Comparison of ENCODE assay signal across 1 cellular context in the genomic region with DNA sequence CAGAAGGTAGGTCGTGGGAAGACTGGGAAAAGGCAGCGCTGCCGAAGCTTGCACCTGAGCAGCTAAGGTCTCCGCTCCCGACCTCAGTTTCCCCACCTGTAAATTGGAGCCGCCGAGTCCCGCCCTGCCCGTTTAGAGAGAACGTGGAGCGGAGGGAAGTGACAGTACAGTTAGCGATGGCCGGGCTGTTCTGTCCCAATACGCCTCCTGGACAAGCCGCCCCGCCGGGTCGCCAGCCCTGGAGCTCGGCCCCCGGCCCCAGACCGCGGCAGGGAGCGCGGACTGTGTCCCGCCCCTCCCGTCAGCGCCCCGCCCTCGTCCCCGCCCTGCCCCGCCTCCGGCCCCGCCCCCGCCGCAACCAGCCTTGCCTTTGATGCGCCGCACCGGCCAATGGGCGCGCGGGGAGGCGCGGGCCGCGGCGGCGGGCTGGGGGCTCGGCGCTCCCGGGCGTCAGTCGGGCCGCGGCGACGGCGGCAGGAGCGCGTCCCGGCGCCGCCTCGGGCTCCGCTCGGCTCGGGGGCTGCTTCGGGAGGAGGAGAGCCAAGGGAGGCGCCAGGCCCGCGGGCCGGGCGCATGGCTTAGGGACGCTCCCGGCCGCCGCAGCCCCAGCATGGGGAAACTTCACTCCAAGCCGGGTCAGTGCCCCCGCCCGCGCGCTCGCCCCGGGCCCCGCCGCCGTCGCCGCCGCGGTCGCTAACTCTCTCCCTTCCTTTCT.
A peak's percentile ranks its signal among the peaks of the same experiment; 100 is the strongest.
TF ChIP-seq lines count a peak whose summit lies in the region.

A gene with protein sequence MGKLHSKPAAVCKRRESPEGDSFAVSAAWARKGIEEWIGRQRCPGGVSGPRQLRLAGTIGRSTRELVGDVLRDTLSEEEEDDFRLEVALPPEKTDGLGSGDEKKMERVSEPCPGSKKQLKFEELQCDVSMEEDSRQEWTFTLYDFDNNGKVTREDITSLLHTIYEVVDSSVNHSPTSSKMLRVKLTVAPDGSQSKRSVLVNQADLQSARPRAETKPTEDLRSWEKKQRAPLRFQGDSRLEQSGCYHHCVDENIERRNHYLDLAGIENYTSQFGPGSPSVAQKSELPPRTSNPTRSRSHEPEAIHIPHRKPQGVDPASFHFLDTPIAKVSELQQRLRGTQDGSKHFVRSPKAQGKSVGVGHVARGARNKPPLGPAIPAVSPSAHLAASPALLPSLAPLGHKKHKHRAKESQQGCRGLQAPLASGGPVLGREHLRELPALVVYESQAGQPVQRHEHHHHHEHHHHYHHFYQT (plus strand): TSS at position 453 of the 715 bp plus-strand sequence. CDS start 158 bp downstream, at position 611.

TF ChIP-seq in HepG2, 621 proteins besides CTCF, POLR2A, EP300 and RAD21 (continued from another document and continues in another):
- TF ChIP-seq, protein P1, sequence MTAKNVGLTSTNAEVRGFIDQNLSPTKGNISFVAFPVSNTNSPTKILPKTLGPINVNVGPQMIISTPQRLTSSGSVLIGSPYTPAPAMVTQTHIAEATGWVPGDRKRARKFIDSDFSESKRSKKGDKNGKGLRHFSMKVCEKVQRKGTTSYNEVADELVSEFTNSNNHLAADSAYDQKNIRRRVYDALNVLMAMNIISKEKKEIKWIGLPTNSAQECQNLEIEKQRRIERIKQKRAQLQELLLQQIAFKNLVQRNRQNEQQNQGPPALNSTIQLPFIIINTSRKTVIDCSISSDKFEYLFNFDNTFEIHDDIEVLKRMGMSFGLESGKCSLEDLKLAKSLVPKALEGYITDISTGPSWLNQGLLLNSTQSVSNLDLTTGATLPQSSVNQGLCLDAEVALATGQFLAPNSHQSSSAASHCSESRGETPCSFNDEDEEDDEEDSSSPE (CRISPR knock-in tag; IDR thresholded peaks at IDR 0.05) = no peak
- TF ChIP-seq, protein P2, sequence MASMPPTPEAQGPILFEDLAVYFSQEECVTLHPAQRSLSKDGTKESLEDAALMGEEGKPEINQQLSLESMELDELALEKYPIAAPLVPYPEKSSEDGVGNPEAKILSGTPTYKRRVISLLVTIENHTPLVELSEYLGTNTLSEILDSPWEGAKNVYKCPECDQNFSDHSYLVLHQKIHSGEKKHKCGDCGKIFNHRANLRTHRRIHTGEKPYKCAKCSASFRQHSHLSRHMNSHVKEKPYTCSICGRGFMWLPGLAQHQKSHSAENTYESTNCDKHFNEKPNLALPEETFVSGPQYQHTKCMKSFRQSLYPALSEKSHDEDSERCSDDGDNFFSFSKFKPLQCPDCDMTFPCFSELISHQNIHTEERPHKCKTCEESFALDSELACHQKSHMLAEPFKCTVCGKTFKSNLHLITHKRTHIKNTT (CRISPR knock-in tag; IDR thresholded peaks at IDR 0.05) = no peak
- no peak for TF ChIP-seq NFYB (CRISPR knock-in tag; IDR thresholded peaks at IDR 0.05)
- TF ChIP-seq, protein P3, sequence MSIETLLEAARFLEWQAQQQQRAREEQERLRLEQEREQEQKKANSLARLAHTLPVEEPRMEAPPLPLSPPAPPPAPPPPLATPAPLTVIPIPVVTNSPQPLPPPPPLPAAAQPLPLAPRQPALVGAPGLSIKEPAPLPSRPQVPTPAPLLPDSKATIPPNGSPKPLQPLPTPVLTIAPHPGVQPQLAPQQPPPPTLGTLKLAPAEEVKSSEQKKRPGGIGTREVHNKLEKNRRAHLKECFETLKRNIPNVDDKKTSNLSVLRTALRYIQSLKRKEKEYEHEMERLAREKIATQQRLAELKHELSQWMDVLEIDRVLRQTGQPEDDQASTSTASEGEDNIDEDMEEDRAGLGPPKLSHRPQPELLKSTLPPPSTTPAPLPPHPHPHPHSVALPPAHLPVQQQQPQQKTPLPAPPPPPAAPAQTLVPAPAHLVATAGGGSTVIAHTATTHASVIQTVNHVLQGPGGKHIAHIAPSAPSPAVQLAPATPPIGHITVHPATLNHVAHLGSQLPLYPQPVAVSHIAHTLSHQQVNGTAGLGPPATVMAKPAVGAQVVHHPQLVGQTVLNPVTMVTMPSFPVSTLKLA (IDR thresholded peaks at IDR 0.05) = no peak
- no peak for TF ChIP-seq ZFP41 (CRISPR knock-in tag; IDR thresholded peaks at IDR 0.05; ENCODE audit: borderline replicate concordance)
- TF ChIP-seq ZNF12 (CRISPR knock-in tag; IDR thresholded peaks at IDR 0.05) = no peak
- TF ChIP-seq, protein P4, sequence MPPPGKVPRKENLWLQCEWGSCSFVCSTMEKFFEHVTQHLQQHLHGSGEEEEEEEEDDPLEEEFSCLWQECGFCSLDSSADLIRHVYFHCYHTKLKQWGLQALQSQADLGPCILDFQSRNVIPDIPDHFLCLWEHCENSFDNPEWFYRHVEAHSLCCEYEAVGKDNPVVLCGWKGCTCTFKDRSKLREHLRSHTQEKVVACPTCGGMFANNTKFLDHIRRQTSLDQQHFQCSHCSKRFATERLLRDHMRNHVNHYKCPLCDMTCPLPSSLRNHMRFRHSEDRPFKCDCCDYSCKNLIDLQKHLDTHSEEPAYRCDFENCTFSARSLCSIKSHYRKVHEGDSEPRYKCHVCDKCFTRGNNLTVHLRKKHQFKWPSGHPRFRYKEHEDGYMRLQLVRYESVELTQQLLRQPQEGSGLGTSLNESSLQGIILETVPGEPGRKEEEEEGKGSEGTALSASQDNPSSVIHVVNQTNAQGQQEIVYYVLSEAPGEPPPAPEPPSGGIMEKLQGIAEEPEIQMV (CRISPR knock-in tag; IDR thresholded peaks at IDR 0.05; ENCODE audit: low read depth) = no peak
- TF ChIP-seq ZFAT (CRISPR knock-in tag; conservative IDR thresholded peaks at IDR 0.05) = peak; percentile 56; the same call in 1 of the 2 replicates
- TF ChIP-seq, protein P5, sequence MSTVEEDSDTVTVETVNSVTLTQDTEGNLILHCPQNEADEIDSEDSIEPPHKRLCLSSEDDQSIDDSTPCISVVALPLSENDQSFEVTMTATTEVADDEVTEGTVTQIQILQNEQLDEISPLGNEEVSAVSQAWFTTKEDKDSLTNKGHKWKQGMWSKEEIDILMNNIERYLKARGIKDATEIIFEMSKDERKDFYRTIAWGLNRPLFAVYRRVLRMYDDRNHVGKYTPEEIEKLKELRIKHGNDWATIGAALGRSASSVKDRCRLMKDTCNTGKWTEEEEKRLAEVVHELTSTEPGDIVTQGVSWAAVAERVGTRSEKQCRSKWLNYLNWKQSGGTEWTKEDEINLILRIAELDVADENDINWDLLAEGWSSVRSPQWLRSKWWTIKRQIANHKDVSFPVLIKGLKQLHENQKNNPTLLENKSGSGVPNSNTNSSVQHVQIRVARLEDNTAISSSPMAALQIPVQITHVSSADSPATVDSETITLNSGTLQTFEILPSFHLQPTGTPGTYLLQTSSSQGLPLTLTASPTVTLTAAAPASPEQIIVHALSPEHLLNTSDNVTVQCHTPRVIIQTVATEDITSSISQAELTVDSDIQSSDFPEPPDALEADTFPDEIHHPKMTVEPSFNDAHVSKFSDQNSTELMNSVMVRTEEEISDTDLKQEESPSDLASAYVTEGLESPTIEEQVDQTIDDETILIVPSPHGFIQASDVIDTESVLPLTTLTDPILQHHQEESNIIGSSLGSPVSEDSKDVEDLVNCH (CRISPR knock-in tag; IDR thresholded peaks at IDR 0.05) = no peak
- TF ChIP-seq RCOR2 (CRISPR knock-in tag; IDR thresholded peaks at IDR 0.05) = no peak
- TF ChIP-seq, protein P6, sequence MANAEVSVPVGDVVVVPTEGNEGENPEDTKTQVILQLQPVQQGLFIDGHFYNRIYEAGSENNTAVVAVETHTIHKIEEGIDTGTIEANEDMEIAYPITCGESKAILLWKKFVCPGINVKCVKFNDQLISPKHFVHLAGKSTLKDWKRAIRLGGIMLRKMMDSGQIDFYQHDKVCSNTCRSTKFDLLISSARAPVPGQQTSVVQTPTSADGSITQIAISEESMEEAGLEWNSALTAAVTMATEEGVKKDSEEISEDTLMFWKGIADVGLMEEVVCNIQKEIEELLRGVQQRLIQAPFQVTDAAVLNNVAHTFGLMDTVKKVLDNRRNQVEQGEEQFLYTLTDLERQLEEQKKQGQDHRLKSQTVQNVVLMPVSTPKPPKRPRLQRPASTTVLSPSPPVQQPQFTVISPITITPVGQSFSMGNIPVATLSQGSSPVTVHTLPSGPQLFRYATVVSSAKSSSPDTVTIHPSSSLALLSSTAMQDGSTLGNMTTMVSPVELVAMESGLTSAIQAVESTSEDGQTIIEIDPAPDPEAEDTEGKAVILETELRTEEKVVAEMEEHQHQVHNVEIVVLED (CRISPR knock-in tag; IDR thresholded peaks at IDR 0.05; ENCODE audit: borderline replicate concordance) = no peak
- no peak for TF ChIP-seq ZNF34 (CRISPR knock-in tag; IDR thresholded peaks at IDR 0.05; ENCODE audit: borderline replicate concordance)
- TF ChIP-seq CC2D1A (CRISPR knock-in tag; IDR thresholded peaks at IDR 0.05) = no peak
- TF ChIP-seq ZNF432 (CRISPR knock-in tag; IDR thresholded peaks at IDR 0.05; ENCODE audit: borderline replicate concordance) = no peak
- no peak for TF ChIP-seq HMG20A (CRISPR knock-in tag; IDR thresholded peaks at IDR 0.05; ENCODE audit: borderline replicate concordance)
- no peak for TF ChIP-seq ZFP37 (CRISPR knock-in tag; IDR thresholded peaks at IDR 0.05; ENCODE audit: borderline replicate concordance)
- peak; percentile 82; the same call in 1 of the 2 replicates for TF ChIP-seq ZNF749 (CRISPR knock-in tag; IDR thresholded peaks at IDR 0.05; ENCODE audit: borderline replicate concordance)
- TF ChIP-seq, protein P7, sequence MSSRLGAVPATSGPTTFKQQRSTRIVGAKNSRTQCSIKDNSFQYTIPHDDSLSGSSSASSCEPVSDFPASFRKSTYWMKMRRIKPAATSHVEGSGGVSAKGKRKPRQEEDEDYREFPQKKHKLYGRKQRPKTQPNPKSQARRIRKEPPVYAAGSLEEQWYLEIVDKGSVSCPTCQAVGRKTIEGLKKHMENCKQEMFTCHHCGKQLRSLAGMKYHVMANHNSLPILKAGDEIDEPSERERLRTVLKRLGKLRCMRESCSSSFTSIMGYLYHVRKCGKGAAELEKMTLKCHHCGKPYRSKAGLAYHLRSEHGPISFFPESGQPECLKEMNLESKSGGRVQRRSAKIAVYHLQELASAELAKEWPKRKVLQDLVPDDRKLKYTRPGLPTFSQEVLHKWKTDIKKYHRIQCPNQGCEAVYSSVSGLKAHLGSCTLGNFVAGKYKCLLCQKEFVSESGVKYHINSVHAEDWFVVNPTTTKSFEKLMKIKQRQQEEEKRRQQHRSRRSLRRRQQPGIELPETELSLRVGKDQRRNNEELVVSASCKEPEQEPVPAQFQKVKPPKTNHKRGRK (CRISPR knock-in tag; IDR thresholded peaks at IDR 0.05) = no peak
- no peak for TF ChIP-seq ZNF768 (CRISPR knock-in tag; IDR thresholded peaks at IDR 0.05)
- TF ChIP-seq, protein P8, sequence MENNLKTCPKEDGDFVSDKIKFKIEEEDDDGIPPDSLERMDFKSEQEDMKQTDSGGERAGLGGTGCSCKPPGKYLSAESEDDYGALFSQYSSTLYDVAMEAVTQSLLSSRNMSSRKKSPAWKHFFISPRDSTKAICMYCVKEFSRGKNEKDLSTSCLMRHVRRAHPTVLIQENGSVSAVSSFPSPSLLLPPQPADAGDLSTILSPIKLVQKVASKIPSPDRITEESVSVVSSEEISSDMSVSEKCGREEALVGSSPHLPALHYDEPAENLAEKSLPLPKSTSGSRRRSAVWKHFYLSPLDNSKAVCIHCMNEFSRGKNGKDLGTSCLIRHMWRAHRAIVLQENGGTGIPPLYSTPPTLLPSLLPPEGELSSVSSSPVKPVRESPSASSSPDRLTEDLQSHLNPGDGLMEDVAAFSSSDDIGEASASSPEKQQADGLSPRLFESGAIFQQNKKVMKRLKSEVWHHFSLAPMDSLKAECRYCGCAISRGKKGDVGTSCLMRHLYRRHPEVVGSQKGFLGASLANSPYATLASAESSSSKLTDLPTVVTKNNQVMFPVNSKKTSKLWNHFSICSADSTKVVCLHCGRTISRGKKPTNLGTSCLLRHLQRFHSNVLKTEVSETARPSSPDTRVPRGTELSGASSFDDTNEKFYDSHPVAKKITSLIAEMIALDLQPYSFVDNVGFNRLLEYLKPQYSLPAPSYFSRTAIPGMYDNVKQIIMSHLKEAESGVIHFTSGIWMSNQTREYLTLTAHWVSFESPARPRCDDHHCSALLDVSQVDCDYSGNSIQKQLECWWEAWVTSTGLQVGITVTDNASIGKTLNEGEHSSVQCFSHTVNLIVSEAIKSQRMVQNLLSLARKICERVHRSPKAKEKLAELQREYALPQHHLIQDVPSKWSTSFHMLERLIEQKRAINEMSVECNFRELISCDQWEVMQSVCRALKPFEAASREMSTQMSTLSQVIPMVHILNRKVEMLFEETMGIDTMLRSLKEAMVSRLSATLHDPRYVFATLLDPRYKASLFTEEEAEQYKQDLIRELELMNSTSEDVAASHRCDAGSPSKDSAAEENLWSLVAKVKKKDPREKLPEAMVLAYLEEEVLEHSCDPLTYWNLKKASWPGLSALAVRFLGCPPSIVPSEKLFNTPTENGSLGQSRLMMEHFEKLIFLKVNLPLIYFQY (CRISPR knock-in tag; IDR thresholded peaks at IDR 0.05; ENCODE audit: borderline replicate concordance) = no peak
- no peak for TF ChIP-seq ZNF383 (CRISPR knock-in tag; IDR thresholded peaks at IDR 0.05; ENCODE audit: borderline replicate concordance)
- TF ChIP-seq, protein P9, sequence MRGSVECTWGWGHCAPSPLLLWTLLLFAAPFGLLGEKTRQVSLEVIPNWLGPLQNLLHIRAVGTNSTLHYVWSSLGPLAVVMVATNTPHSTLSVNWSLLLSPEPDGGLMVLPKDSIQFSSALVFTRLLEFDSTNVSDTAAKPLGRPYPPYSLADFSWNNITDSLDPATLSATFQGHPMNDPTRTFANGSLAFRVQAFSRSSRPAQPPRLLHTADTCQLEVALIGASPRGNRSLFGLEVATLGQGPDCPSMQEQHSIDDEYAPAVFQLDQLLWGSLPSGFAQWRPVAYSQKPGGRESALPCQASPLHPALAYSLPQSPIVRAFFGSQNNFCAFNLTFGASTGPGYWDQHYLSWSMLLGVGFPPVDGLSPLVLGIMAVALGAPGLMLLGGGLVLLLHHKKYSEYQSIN (CRISPR knock-in tag; IDR thresholded peaks at IDR 0.05; ENCODE audit: borderline replicate concordance) = no peak
- no peak for TF ChIP-seq GZF1 (CRISPR knock-in tag; IDR thresholded peaks at IDR 0.05)
- TF ChIP-seq SMYD3 (CRISPR knock-in tag; IDR thresholded peaks at IDR 0.05) = no peak
- TF ChIP-seq NPAS2 (CRISPR knock-in tag; IDR thresholded peaks at IDR 0.05; ENCODE audit: borderline replicate concordance) = no peak
- TF ChIP-seq, protein P10, sequence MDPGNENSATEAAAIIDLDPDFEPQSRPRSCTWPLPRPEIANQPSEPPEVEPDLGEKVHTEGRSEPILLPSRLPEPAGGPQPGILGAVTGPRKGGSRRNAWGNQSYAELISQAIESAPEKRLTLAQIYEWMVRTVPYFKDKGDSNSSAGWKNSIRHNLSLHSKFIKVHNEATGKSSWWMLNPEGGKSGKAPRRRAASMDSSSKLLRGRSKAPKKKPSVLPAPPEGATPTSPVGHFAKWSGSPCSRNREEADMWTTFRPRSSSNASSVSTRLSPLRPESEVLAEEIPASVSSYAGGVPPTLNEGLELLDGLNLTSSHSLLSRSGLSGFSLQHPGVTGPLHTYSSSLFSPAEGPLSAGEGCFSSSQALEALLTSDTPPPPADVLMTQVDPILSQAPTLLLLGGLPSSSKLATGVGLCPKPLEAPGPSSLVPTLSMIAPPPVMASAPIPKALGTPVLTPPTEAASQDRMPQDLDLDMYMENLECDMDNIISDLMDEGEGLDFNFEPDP (CRISPR knock-in tag; conservative IDR thresholded peaks at IDR 0.05) = no peak
- TF ChIP-seq NFE2 (CRISPR knock-in tag; IDR thresholded peaks at IDR 0.05) = no peak
- TF ChIP-seq ZNF101 (CRISPR knock-in tag; IDR thresholded peaks at IDR 0.05; ENCODE audit: borderline replicate concordance, low read depth) = no peak
- TF ChIP-seq NR3C1 (CRISPR knock-in tag; IDR thresholded peaks at IDR 0.05) = no peak
- TF ChIP-seq KAT2B (IDR thresholded peaks at IDR 0.05; ENCODE audit: borderline replicate concordance, low read depth, low read length) = no peak
- TF ChIP-seq ZNF274 (CRISPR knock-in tag; IDR thresholded peaks at IDR 0.05) = no peak
- TF ChIP-seq STAT5B (CRISPR knock-in tag; IDR thresholded peaks at IDR 0.05) = no peak
- TF ChIP-seq, protein P11, sequence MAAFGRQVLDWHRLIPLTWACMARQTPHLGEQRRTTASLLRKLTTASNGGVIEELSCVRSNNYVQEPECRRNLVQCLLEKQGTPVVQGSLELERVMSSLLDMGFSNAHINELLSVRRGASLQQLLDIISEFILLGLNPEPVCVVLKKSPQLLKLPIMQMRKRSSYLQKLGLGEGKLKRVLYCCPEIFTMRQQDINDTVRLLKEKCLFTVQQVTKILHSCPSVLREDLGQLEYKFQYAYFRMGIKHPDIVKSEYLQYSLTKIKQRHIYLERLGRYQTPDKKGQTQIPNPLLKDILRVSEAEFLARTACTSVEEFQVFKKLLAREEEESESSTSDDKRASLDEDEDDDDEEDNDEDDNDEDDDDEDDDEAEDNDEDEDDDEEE (CRISPR knock-in tag; IDR thresholded peaks at IDR 0.05) = no peak; the same call in 1 of the 2 replicates
